1 cellular context compared by ENCODE assay signal in the genomic region with DNA sequence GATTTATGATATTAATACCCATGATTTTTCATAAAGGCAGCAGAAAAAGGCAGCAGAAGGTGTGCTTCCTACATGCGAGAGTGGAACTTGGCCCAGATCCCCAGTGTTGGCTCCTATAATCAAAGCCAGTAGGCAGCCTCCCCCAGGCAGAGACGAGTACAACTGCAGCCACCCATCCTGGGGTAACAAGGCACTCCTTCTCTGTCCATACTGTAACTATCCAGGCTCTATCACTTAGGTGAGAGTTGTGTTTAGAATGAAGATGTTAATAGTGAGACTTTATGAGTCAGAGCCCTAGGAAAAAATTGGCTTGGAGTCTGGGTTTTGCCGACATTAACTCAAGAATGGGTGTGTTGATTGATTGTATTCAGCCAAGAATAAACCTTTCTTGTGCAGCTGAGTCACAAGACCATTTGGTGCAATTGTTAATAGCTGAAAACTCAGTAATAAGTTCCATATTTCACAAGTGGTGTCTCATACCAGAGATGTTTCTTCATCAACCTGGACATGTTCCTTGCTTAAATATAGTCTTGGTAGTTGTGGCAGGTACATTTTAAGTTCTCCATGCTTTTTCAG.
TF ChIP-seq lines count a peak whose summit lies in the region.

No MANE protein-coding gene starts in this region.

TF ChIP-seq in HCT116, 20 proteins besides CTCF, POLR2A, EP300 and RAD21 (continued from another document):
- TF ChIP-seq, protein P1, sequence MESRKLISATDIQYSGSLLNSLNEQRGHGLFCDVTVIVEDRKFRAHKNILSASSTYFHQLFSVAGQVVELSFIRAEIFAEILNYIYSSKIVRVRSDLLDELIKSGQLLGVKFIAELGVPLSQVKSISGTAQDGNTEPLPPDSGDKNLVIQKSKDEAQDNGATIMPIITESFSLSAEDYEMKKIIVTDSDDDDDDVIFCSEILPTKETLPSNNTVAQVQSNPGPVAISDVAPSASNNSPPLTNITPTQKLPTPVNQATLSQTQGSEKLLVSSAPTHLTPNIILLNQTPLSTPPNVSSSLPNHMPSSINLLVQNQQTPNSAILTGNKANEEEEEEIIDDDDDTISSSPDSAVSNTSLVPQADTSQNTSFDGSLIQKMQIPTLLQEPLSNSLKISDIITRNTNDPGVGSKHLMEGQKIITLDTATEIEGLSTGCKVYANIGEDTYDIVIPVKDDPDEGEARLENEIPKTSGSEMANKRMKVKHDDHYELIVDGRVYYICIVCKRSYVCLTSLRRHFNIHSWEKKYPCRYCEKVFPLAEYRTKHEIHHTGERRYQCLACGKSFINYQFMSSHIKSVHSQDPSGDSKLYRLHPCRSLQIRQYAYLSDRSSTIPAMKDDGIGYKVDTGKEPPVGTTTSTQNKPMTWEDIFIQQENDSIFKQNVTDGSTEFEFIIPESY (IDR thresholded peaks at IDR 0.05; ENCODE audit: extremely low read depth, insufficient replicate concordance, low read length) = no peak
